1 cellular context compared by ENCODE assay signal in genomic region chr11:124717786-124718634, GRCh38.
A peak's percentile ranks its signal among the peaks of the same experiment; 100 is the strongest.
TF ChIP-seq lines count a peak whose summit lies in the region.

No MANE protein-coding gene starts in this region.

TF ChIP-seq in HEK293, 187 proteins besides CTCF, POLR2A, EP300 and RAD21 (continued from another document and continues in another):
- TF ChIP-seq, protein P1, sequence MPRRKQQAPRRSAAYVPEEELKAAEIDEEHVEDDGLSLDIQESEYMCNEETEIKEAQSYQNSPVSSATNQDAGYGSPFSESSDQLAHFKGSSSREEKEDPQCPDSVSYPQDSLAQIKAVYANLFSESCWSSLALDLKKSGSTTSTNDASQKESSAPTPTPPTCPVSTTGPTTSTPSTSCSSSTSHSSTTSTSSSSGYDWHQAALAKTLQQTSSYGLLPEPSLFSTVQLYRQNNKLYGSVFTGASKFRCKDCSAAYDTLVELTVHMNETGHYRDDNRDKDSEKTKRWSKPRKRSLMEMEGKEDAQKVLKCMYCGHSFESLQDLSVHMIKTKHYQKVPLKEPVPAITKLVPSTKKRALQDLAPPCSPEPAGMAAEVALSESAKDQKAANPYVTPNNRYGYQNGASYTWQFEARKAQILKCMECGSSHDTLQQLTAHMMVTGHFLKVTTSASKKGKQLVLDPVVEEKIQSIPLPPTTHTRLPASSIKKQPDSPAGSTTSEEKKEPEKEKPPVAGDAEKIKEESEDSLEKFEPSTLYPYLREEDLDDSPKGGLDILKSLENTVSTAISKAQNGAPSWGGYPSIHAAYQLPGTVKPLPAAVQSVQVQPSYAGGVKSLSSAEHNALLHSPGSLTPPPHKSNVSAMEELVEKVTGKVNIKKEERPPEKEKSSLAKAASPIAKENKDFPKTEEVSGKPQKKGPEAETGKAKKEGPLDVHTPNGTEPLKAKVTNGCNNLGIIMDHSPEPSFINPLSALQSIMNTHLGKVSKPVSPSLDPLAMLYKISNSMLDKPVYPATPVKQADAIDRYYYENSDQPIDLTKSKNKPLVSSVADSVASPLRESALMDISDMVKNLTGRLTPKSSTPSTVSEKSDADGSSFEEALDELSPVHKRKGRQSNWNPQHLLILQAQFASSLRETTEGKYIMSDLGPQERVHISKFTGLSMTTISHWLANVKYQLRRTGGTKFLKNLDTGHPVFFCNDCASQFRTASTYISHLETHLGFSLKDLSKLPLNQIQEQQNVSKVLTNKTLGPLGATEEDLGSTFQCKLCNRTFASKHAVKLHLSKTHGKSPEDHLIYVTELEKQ (tag by site-specific recombination; IDR thresholded peaks at IDR 0.05; ENCODE audit: borderline replicate concordance) = no peak
- TF ChIP-seq, protein P2, sequence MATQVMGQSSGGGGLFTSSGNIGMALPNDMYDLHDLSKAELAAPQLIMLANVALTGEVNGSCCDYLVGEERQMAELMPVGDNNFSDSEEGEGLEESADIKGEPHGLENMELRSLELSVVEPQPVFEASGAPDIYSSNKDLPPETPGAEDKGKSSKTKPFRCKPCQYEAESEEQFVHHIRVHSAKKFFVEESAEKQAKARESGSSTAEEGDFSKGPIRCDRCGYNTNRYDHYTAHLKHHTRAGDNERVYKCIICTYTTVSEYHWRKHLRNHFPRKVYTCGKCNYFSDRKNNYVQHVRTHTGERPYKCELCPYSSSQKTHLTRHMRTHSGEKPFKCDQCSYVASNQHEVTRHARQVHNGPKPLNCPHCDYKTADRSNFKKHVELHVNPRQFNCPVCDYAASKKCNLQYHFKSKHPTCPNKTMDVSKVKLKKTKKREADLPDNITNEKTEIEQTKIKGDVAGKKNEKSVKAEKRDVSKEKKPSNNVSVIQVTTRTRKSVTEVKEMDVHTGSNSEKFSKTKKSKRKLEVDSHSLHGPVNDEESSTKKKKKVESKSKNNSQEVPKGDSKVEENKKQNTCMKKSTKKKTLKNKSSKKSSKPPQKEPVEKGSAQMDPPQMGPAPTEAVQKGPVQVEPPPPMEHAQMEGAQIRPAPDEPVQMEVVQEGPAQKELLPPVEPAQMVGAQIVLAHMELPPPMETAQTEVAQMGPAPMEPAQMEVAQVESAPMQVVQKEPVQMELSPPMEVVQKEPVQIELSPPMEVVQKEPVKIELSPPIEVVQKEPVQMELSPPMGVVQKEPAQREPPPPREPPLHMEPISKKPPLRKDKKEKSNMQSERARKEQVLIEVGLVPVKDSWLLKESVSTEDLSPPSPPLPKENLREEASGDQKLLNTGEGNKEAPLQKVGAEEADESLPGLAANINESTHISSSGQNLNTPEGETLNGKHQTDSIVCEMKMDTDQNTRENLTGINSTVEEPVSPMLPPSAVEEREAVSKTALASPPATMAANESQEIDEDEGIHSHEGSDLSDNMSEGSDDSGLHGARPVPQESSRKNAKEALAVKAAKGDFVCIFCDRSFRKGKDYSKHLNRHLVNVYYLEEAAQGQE (tag by site-specific recombination; IDR thresholded peaks at IDR 0.05) = no peak
- TF ChIP-seq ZNF24 (tag by site-specific recombination; IDR thresholded peaks at IDR 0.05) (no peak), SCRT1 (tag by site-specific recombination; IDR thresholded peaks at IDR 0.05; ENCODE audit: borderline replicate concordance) (no peak), ZNF768 (tag by site-specific recombination; IDR thresholded peaks at IDR 0.05) (no peak), ZNF248 (tag by site-specific recombination; IDR thresholded peaks at IDR 0.05) (no peak), ZBTB20 (tag by site-specific recombination; IDR thresholded peaks at IDR 0.05) (peak; percentile 38; the same call in 1 of the 2 replicates), ZNF549 (tag by site-specific recombination; IDR thresholded peaks at IDR 0.05) (no peak), ZNF292 (tag by site-specific recombination; IDR thresholded peaks at IDR 0.05; ENCODE audit: borderline replicate concordance, low read depth) (no peak), ZNF2 (tag by site-specific recombination; IDR thresholded peaks at IDR 0.05) (no peak), ZNF37A (tag by site-specific recombination; IDR thresholded peaks at IDR 0.05) (no peak), ZNF184 (tag by site-specific recombination; IDR thresholded peaks at IDR 0.05) (no peak), ZNF560 (tag by site-specific recombination; IDR thresholded peaks at IDR 0.05; ENCODE audit: borderline replicate concordance) (no peak), ATF2 (tag by site-specific recombination; IDR thresholded peaks at IDR 0.05; ENCODE audit: low read depth) (no peak), ZNF266 (tag by site-specific recombination; IDR thresholded peaks at IDR 0.05; ENCODE audit: low read depth) (no peak), ZNF114 (tag by site-specific recombination; IDR thresholded peaks at IDR 0.05) (no peak), ZNF558 (tag by site-specific recombination; IDR thresholded peaks at IDR 0.05) (no peak), ZNF416 (tag by site-specific recombination; IDR thresholded peaks at IDR 0.05) (no peak), ZNF585B (tag by site-specific recombination; IDR thresholded peaks at IDR 0.05) (no peak), ZNF792 (tag by site-specific recombination; IDR thresholded peaks at IDR 0.05) (no peak), TRIM28 (IDR thresholded peaks at IDR 0.05; ENCODE audit: borderline replicate concordance, low read length) (0 out of 2 replicates have a peak, but pooled peaks have one; percentile 19), ZNF214 (tag by site-specific recombination; IDR thresholded peaks at IDR 0.05; ENCODE audit: borderline replicate concordance) (no peak), ZNF16 (tag by site-specific recombination; IDR thresholded peaks at IDR 0.05; ENCODE audit: low read depth) (no peak), ZNF132 (tag by site-specific recombination; IDR thresholded peaks at IDR 0.05; ENCODE audit: borderline replicate concordance) (no peak), ZNF544 (tag by site-specific recombination; IDR thresholded peaks at IDR 0.05) (no peak), ZNF626 (tag by site-specific recombination; IDR thresholded peaks at IDR 0.05) (no peak), ZNF629 (tag by site-specific recombination; IDR thresholded peaks at IDR 0.05) (peak; percentile 41; the same call in 1 of the 2 replicates), ZNF426 (tag by site-specific recombination; IDR thresholded peaks at IDR 0.05) (no peak), ZBTB11 (tag by site-specific recombination; conservative IDR thresholded peaks at IDR 0.05; ENCODE audit: low read depth) (no peak), ZNF610 (tag by site-specific recombination; IDR thresholded peaks at IDR 0.05; ENCODE audit: borderline replicate concordance) (peak; percentile 65; the same call in 1 of the 2 replicates), ZNF843 (tag by site-specific recombination; IDR thresholded peaks at IDR 0.05) (peak; percentile 66; the same call in 1 of the 2 replicates), ZNF138 (tag by site-specific recombination; IDR thresholded peaks at IDR 0.05; ENCODE audit: borderline replicate concordance) (no peak)
- TF ChIP-seq, protein P3, sequence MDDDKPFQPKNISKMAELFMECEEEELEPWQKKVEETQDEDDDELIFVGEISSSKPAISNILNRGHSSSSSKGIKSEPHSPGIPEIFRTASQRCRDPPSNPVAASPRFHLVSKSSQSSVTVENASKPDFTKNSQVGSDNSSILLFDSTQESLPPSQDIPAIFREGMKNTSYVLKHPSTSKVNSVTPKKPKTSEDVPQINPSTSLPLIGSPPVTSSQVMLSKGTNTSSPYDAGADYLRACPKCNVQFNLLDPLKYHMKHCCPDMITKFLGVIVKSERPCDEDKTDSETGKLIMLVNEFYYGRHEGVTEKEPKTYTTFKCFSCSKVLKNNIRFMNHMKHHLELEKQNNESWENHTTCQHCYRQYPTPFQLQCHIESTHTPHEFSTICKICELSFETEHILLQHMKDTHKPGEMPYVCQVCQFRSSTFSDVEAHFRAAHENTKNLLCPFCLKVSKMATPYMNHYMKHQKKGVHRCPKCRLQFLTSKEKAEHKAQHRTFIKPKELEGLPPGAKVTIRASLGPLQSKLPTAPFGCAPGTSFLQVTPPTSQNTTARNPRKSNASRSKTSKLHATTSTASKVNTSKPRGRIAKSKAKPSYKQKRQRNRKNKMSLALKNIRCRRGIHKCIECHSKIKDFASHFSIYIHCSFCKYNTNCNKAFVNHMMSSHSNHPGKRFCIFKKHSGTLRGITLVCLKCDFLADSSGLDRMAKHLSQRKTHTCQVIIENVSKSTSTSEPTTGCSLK (tag by site-specific recombination; IDR thresholded peaks at IDR 0.05) = no peak
- TF ChIP-seq, protein P4, sequence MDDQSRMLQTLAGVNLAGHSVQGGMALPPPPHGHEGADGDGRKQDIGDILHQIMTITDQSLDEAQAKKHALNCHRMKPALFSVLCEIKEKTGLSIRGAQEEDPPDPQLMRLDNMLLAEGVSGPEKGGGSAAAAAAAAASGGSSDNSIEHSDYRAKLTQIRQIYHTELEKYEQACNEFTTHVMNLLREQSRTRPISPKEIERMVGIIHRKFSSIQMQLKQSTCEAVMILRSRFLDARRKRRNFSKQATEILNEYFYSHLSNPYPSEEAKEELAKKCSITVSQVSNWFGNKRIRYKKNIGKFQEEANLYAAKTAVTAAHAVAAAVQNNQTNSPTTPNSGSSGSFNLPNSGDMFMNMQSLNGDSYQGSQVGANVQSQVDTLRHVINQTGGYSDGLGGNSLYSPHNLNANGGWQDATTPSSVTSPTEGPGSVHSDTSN (CRISPR knock-in tag; IDR thresholded peaks at IDR 0.05) = no peak
- TF ChIP-seq, protein P5, sequence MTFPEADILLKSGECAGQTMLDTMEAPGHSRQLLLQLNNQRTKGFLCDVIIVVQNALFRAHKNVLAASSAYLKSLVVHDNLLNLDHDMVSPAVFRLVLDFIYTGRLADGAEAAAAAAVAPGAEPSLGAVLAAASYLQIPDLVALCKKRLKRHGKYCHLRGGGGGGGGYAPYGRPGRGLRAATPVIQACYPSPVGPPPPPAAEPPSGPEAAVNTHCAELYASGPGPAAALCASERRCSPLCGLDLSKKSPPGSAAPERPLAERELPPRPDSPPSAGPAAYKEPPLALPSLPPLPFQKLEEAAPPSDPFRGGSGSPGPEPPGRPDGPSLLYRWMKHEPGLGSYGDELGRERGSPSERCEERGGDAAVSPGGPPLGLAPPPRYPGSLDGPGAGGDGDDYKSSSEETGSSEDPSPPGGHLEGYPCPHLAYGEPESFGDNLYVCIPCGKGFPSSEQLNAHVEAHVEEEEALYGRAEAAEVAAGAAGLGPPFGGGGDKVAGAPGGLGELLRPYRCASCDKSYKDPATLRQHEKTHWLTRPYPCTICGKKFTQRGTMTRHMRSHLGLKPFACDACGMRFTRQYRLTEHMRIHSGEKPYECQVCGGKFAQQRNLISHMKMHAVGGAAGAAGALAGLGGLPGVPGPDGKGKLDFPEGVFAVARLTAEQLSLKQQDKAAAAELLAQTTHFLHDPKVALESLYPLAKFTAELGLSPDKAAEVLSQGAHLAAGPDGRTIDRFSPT (tag by site-specific recombination; IDR thresholded peaks at IDR 0.05) = peak; percentile 55; the same call in 1 of the 2 replicates
- TF ChIP-seq, protein P6, sequence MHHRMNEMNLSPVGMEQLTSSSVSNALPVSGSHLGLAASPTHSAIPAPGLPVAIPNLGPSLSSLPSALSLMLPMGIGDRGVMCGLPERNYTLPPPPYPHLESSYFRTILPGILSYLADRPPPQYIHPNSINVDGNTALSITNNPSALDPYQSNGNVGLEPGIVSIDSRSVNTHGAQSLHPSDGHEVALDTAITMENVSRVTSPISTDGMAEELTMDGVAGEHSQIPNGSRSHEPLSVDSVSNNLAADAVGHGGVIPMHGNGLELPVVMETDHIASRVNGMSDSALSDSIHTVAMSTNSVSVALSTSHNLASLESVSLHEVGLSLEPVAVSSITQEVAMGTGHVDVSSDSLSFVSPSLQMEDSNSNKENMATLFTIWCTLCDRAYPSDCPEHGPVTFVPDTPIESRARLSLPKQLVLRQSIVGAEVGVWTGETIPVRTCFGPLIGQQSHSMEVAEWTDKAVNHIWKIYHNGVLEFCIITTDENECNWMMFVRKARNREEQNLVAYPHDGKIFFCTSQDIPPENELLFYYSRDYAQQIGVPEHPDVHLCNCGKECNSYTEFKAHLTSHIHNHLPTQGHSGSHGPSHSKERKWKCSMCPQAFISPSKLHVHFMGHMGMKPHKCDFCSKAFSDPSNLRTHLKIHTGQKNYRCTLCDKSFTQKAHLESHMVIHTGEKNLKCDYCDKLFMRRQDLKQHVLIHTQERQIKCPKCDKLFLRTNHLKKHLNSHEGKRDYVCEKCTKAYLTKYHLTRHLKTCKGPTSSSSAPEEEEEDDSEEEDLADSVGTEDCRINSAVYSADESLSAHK (tag by site-specific recombination; IDR thresholded peaks at IDR 0.05) = peak; percentile 43; the same call in 1 of the 2 replicates
- TF ChIP-seq, protein P7, sequence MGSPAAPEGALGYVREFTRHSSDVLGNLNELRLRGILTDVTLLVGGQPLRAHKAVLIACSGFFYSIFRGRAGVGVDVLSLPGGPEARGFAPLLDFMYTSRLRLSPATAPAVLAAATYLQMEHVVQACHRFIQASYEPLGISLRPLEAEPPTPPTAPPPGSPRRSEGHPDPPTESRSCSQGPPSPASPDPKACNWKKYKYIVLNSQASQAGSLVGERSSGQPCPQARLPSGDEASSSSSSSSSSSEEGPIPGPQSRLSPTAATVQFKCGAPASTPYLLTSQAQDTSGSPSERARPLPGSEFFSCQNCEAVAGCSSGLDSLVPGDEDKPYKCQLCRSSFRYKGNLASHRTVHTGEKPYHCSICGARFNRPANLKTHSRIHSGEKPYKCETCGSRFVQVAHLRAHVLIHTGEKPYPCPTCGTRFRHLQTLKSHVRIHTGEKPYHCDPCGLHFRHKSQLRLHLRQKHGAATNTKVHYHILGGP (tag by site-specific recombination; IDR thresholded peaks at IDR 0.05) = no peak
